In genomic region chr13:89959074-89959473, GRCh38 we compare ENCODE assay signal across 38 cellular contexts.
"Had no signal": no experiment of that assay in that cellular context is flagged by ENCODE, and none has a peak within 500 bp of the region (broad histone marks: within the 10 kb centered on the region; RNA-seq: fewer than 3 reads in every experiment).

No MANE protein-coding gene starts in this region.

- H3K9me3 ChIP-seq: ascending aorta had no signal

- H3K9me3 Mint-ChIP-seq: activated naive CD4-positive, alpha-beta T cell treated with anti-CD3 and anti-CD28 coated beads, Interleukin-2, amount 50 U/mL, for 24 hours had no signal

- DNase-seq: activated B cell treated with CpG ODN at 0.5 μM for 24 hours; activated CD4-positive, alpha-beta memory T cell treated with anti-CD3 and anti-CD28 coated beads for 36 hours; activated CD4-positive, alpha-beta T cell treated with anti-CD3 and anti-CD28 coated beads for 4 hours; activated CD4-positive, alpha-beta T cell treated with anti-CD3 and anti-CD28 coated beads, Interleukin-2, amount 10 ng/mL, durations not matched to agents 24 days and 14 days; activated CD4-positive, alpha-beta T cell treated with anti-CD3 and anti-CD28 coated beads, Interleukin-2, amount 50 U/mL, for 1 hour; activated CD4-positive, alpha-beta T cell treated with anti-CD3 and anti-CD28 coated beads, Interleukin-2, amount 50 U/mL, for 4 hours; activated CD4-positive, CD25-positive, alpha-beta regulatory T cell treated with anti-CD3 and anti-CD28 coated beads, Interleukin-2, amount 50 U/mL, for 72 hours; activated CD8-positive, alpha-beta memory T cell treated with anti-CD3 and anti-CD28 coated beads, Interleukin-2, amount 50 U/mL, for 4 hours; activated CD8-positive, alpha-beta T cell treated with anti-CD3 and anti-CD28 coated beads for 36 hours; activated effector memory CD4-positive, alpha-beta T cell treated with anti-CD3 and anti-CD28 coated beads, Interleukin-2, amount 50 U/mL, for 16 hours; activated gamma-delta T cell treated with Interleukin-2 at 50 U/mL for 16 hours; activated naive CD4-positive, alpha-beta T cell treated with anti-CD3 and anti-CD28 coated beads, Interleukin-2, amount 10 ng/mL, durations not matched to agents 7 days and 5 days; activated naive CD4-positive, alpha-beta T cell treated with Interleukin-2 at 50 U/mL for 16 hours; activated naive CD8-positive, alpha-beta T cell treated with anti-CD3 and anti-CD28 coated beads, Interleukin-2, amount 10 ng/mL, durations not matched to agents 7 days and 5 days; activated naive CD8-positive, alpha-beta T cell treated with anti-CD3 and anti-CD28 coated beads, Interleukin-2, amount 50 U/mL, for 24 hours; activated T-cell treated with anti-CD3 and anti-CD28 coated beads for 4 hours; activated T-cell treated with anti-CD3 and anti-CD28 coated beads, Interleukin-2, amount 50 U/mL, for 1 hour; activated T-cell treated with anti-CD3 and anti-CD28 coated beads, Interleukin-2, amount 50 U/mL, for 4 hours; activated T-cell treated with anti-CD3 and anti-CD28 coated beads, Interleukin-2, amount 50 U/mL, for 72 hours; amygdala; anterior cingulate cortex; caudate nucleus; cerebellar nuclear complex; T-helper 1 cell; T-helper 2 cell; T-helper 9 cell had no signal

- H3K27me3 ChIP-seq: ascending aorta, cardiac muscle cell had no signal

- H3K27ac Mint-ChIP-seq: activated B cell treated with CpG ODN at 0.5 μM for 24 hours; activated CD4-positive, alpha-beta memory T cell treated with anti-CD3 and anti-CD28 coated beads for 36 hours; activated CD4-positive, alpha-beta T cell treated with anti-CD3 and anti-CD28 coated beads, Interleukin-2, amount 10 ng/mL, durations not matched to agents 24 days and 14 days; activated CD8-positive, alpha-beta T cell treated with anti-CD3 and anti-CD28 coated beads for 36 hours; activated naive CD4-positive, alpha-beta T cell treated with anti-CD3 and anti-CD28 coated beads, Interleukin-2, amount 10 ng/mL, durations not matched to agents 7 days and 5 days; activated naive CD4-positive, alpha-beta T cell treated with anti-CD3 and anti-CD28 coated beads, Interleukin-2, amount 50 U/mL, for 24 hours; activated naive CD8-positive, alpha-beta T cell; activated naive CD8-positive, alpha-beta T cell treated with anti-CD3 and anti-CD28 coated beads, Interleukin-2, amount 10 ng/mL, durations not matched to agents 7 days and 5 days; activated naive CD8-positive, alpha-beta T cell treated with anti-CD3 and anti-CD28 coated beads, Interleukin-2, amount 50 U/mL, for 24 hours; activated T-cell treated with anti-CD3 and anti-CD28 coated beads, Interleukin-2, amount 50 U/mL, for 72 hours; activated T-helper 1 cell treated with anti-CD3 and anti-CD28 coated beads, Interleukin-12 subunit alpha, Interleukin-12 subunit beta, Interleukin-2, Interleukin-4 antibody, amounts not matched to agents 30 ng/mL and 10 ng/mL and 1 ng/mL, durations not matched to agents 14 hours and 24 hours and 36 hours; activated T-helper 17 cell treated with anti-CD3 and anti-CD28 coated beads, Interleukin-2, amount 50 U/mL, for 72 hours; brain; T-helper 1 cell treated with Interleukin-12 subunit alpha and Interleukin-12 subunit beta and Interleukin-4 antibody, amounts not matched to agents 30 μg/mL and 1 μg/mL, for 36 hours; T-helper 2 cell treated with Interferon-gamma antibody and Interleukin-4, amounts not matched to agents 5 μg/mL and 100 μg/mL, for 36 hours had no signal

- H3K4me1 ChIP-seq: ascending aorta had no signal

- ATAC-seq: activated CD8-positive, alpha-beta T cell treated with anti-CD3 and anti-CD28 coated beads for 36 hours; activated naive CD8-positive, alpha-beta T cell treated with anti-CD3 and anti-CD28 coated beads, Interleukin-2, amount 50 U/mL, for 24 hours; activated T-cell treated with anti-CD3 and anti-CD28 coated beads, Interleukin-2, amount 50 U/mL, for 4 hours; activated T-cell treated with anti-CD3 and anti-CD28 coated beads, Interleukin-2, amount 50 U/mL, for 72 hours; activated T-helper 17 cell treated with anti-CD3 and anti-CD28 coated beads, Interleukin-2, amount 50 U/mL, for 72 hours had no signal

- H3K36me3 Mint-ChIP-seq: activated CD4-positive, alpha-beta memory T cell treated with anti-CD3 and anti-CD28 coated beads for 36 hours; activated naive CD4-positive, alpha-beta T cell treated with anti-CD3 and anti-CD28 coated beads, Interleukin-2, amount 10 ng/mL, durations not matched to agents 7 days and 5 days; activated naive CD4-positive, alpha-beta T cell treated with anti-CD3 and anti-CD28 coated beads, Interleukin-2, amount 50 U/mL, for 24 hours; activated naive CD8-positive, alpha-beta T cell; activated naive CD8-positive, alpha-beta T cell treated with anti-CD3 and anti-CD28 coated beads, Interleukin-2, amount 10 ng/mL, durations not matched to agents 7 days and 5 days; brain had no signal

- H3K27me3 Mint-ChIP-seq: activated B cell treated with CpG ODN at 0.5 μM for 24 hours; activated CD4-positive, alpha-beta memory T cell treated with anti-CD3 and anti-CD28 coated beads for 36 hours; activated CD4-positive, alpha-beta T cell treated with anti-CD3 and anti-CD28 coated beads, Interleukin-2, amount 10 ng/mL, durations not matched to agents 24 days and 14 days; activated CD8-positive, alpha-beta T cell treated with anti-CD3 and anti-CD28 coated beads for 36 hours; activated naive CD4-positive, alpha-beta T cell treated with anti-CD3 and anti-CD28 coated beads, Interleukin-2, amount 10 ng/mL, durations not matched to agents 7 days and 5 days; activated naive CD4-positive, alpha-beta T cell treated with anti-CD3 and anti-CD28 coated beads, Interleukin-2, amount 50 U/mL, for 24 hours; activated naive CD8-positive, alpha-beta T cell; activated naive CD8-positive, alpha-beta T cell treated with anti-CD3 and anti-CD28 coated beads, Interleukin-2, amount 10 ng/mL, durations not matched to agents 7 days and 5 days; activated naive CD8-positive, alpha-beta T cell treated with anti-CD3 and anti-CD28 coated beads, Interleukin-2, amount 50 U/mL, for 24 hours; activated T-helper 17 cell treated with anti-CD3 and anti-CD28 coated beads, Interleukin-2, amount 50 U/mL, for 72 hours; brain; central memory CD8-positive, alpha-beta T cell had no signal

- FAIRE-seq: bronchial epithelial cell had no signal

- H3K4me1 Mint-ChIP-seq: activated B cell treated with CpG ODN at 0.5 μM for 24 hours; activated CD4-positive, alpha-beta T cell treated with anti-CD3 and anti-CD28 coated beads, Interleukin-2, amount 10 ng/mL, durations not matched to agents 24 days and 14 days; activated naive CD4-positive, alpha-beta T cell treated with anti-CD3 and anti-CD28 coated beads, Interleukin-2, amount 10 ng/mL, durations not matched to agents 7 days and 5 days; activated naive CD4-positive, alpha-beta T cell treated with anti-CD3 and anti-CD28 coated beads, Interleukin-2, amount 50 U/mL, for 24 hours; activated naive CD8-positive, alpha-beta T cell treated with anti-CD3 and anti-CD28 coated beads, Interleukin-2, amount 10 ng/mL, durations not matched to agents 7 days and 5 days; activated naive CD8-positive, alpha-beta T cell treated with anti-CD3 and anti-CD28 coated beads, Interleukin-2, amount 50 U/mL, for 24 hours; activated T-helper 17 cell treated with anti-CD3 and anti-CD28 coated beads, Interleukin-2, amount 50 U/mL, for 72 hours; central memory CD8-positive, alpha-beta T cell had no signal

- H3K4me3 Mint-ChIP-seq: activated B cell treated with CpG ODN at 0.5 μM for 24 hours; activated CD4-positive, alpha-beta memory T cell treated with anti-CD3 and anti-CD28 coated beads for 36 hours; activated CD4-positive, alpha-beta T cell treated with anti-CD3 and anti-CD28 coated beads, Interleukin-2, amount 10 ng/mL, durations not matched to agents 24 days and 14 days; activated CD8-positive, alpha-beta T cell treated with anti-CD3 and anti-CD28 coated beads for 36 hours; activated naive CD4-positive, alpha-beta T cell treated with anti-CD3 and anti-CD28 coated beads, Interleukin-2, amount 10 ng/mL, durations not matched to agents 7 days and 5 days; activated naive CD4-positive, alpha-beta T cell treated with anti-CD3 and anti-CD28 coated beads, Interleukin-2, amount 50 U/mL, for 24 hours; activated naive CD8-positive, alpha-beta T cell; activated naive CD8-positive, alpha-beta T cell treated with anti-CD3 and anti-CD28 coated beads, Interleukin-2, amount 10 ng/mL, durations not matched to agents 7 days and 5 days; activated naive CD8-positive, alpha-beta T cell treated with anti-CD3 and anti-CD28 coated beads, Interleukin-2, amount 50 U/mL, for 24 hours; activated T-cell treated with anti-CD3 and anti-CD28 coated beads, Interleukin-2, amount 50 U/mL, for 4 hours; activated T-cell treated with anti-CD3 and anti-CD28 coated beads, Interleukin-2, amount 50 U/mL, for 72 hours; activated T-helper 1 cell treated with anti-CD3 and anti-CD28 coated beads, Interleukin-12 subunit alpha, Interleukin-12 subunit beta, Interleukin-2, Interleukin-4 antibody, amounts not matched to agents 30 ng/mL and 10 ng/mL and 1 ng/mL, durations not matched to agents 14 hours and 24 hours and 36 hours; activated T-helper 17 cell treated with anti-CD3 and anti-CD28 coated beads, Interleukin-2, amount 50 U/mL, for 72 hours; brain; central memory CD8-positive, alpha-beta T cell; T-helper 1 cell treated with Interleukin-12 subunit alpha and Interleukin-12 subunit beta and Interleukin-4 antibody, amounts not matched to agents 30 μg/mL and 1 μg/mL, for 36 hours; T-helper 2 cell treated with Interferon-gamma antibody and Interleukin-4, amounts not matched to agents 5 μg/mL and 100 μg/mL, for 36 hours had no signal

- H3K4me3 ChIP-seq: ascending aorta, cardiac muscle cell had no signal

- H3K27ac ChIP-seq: ascending aorta, cardiac muscle cell, VCaP had no signal

- H3K36me3 ChIP-seq: ascending aorta, cardiac muscle cell had no signal
